10 cellular contexts compared by ENCODE assay signal in genomic region chr5:34598177-34598794, GRCh38. TPM values are rescaled to one million over a fixed set of nuclear protein-coding genes. Genes with fewer than 3 reads are reported as not detected.
DNase-seq lines count a peak whose midpoint lies in the region; ATAC-seq and TF ChIP-seq lines count a peak whose summit lies in the region.
"Had no signal": no experiment of that assay in that cellular context is flagged by ENCODE, and none has a peak within 500 bp of the region (broad histone marks: within the 10 kb centered on the region; RNA-seq: fewer than 3 reads in every experiment).

No MANE protein-coding gene starts in this region.

- DNase-seq in Right ventricle myocardium superior (no peak), left ventricle myocardium inferior (no peak), amniotic epithelial cell (ENCODE audit: low read depth) (peak; percentile 96), left ventricle myocardium superior (no peak), uterus (peak; percentile 36 to 74)
- no peak for DNase-seq in activated CD8-positive, alpha-beta memory T cell treated with anti-CD3 and anti-CD28 coated beads for 24 hours
- DNase-seq: CD8-positive, alpha-beta memory T cell had no signal

- H3K4me1 ChIP-seq in left ventricle myocardium inferior = peaks cover 12% of the 10 kb centered on the region
- H3K4me1 ChIP-seq in uterus = peaks cover 0 to 5% of the 10 kb centered on the region in 2 donors

- H3K4me3 ChIP-seq in left ventricle myocardium inferior = no peak overlapping the region
- H3K4me3 ChIP-seq in uterus = no peak overlapping the region

- TF ChIP-seq POLR2A in uterus (IDR thresholded peaks at IDR 0.05) = no peak

- H3K9me3 ChIP-seq in left ventricle myocardium inferior (replicated peaks) (no peaks in the 10 kb centered on the region), uterus (no peaks in the 10 kb centered on the region)

- peak; percentile 67 for ATAC-seq in Right ventricle myocardium superior (ENCODE audit: poor library complexity)
- peak; percentile 70 for ATAC-seq in left ventricle myocardium superior
- no peak for ATAC-seq in GM18511 (IDR thresholded peaks at IDR 0.05; ENCODE audit: unreplicated experiment)
- ATAC-seq in HG03571 (IDR thresholded peaks at IDR 0.05; ENCODE audit: unreplicated experiment) = no peak

- TF ChIP-seq CTCF in left ventricle myocardium inferior (IDR thresholded peaks at IDR 0.05; ENCODE audit: borderline replicate concordance) = no peak
- no peak for TF ChIP-seq CTCF in uterus (IDR thresholded peaks at IDR 0.05)

- H3K36me3 ChIP-seq in left ventricle myocardium inferior (no peaks in the 10 kb centered on the region), uterus (no peaks in the 10 kb centered on the region)

- no peaks in the 10 kb centered on the region for H3K27me3 ChIP-seq in left ventricle myocardium inferior (ENCODE audit: low read depth)
- H3K27me3 ChIP-seq in uterus = no peaks in the 10 kb centered on the region

- intact Hi-C loops in Right ventricle myocardium superior (cut with DNase I) (no loop called here), left ventricle myocardium inferior (cut with micrococcal nuclease) (no loop called here), left ventricle myocardium superior (cut with micrococcal nuclease) (no loop called here), uterus (cut with DNase I; ENCODE audit: low total_unique reads) (no loop called here)

- H3K27ac ChIP-seq in left ventricle myocardium inferior (replicated peaks) = no peak overlapping the region
- peak overlapping the region; percentile 52 to 73 for H3K27ac ChIP-seq in uterus
- H3K27ac ChIP-seq: VCaP had no signal

RNA-seq across cellular contexts. Expression of gene RAI14, which starts 57.8 kb away (rescaled TPM):
- total RNA-seq in Right ventricle myocardium superior = 10.5 TPM
- total RNA-seq in left ventricle myocardium inferior = 6.7 TPM
- total RNA-seq in left ventricle myocardium superior = 7.1 TPM
- 100 to 1,000 TPM in 2 of 4 donors, 10 to 100 TPM in 2; 32.4 to 264 (median 117) TPM for total RNA-seq in uterus

Comparison
In these comparisons a context has a peak if more than half of its experiments do, and no peak if none do; other contexts are left out.
1. ATAC-seq: peak in Right ventricle myocardium superior (single experiment) and left ventricle myocardium superior (single experiment); none in GM18511 (single experiment) and HG03571 (single experiment).
2. DNase-seq: peak in amniotic epithelial cell (single experiment) and uterus (2 of 2); none in Right ventricle myocardium superior (single experiment), left ventricle myocardium inferior (single experiment), left ventricle myocardium superior (single experiment) and activated CD8-positive, alpha-beta memory T cell treated with anti-CD3 and anti-CD28 coated beads for 24 hours (single experiment).